ENCODE assay signal across 16 cellular contexts in the genomic region with DNA sequence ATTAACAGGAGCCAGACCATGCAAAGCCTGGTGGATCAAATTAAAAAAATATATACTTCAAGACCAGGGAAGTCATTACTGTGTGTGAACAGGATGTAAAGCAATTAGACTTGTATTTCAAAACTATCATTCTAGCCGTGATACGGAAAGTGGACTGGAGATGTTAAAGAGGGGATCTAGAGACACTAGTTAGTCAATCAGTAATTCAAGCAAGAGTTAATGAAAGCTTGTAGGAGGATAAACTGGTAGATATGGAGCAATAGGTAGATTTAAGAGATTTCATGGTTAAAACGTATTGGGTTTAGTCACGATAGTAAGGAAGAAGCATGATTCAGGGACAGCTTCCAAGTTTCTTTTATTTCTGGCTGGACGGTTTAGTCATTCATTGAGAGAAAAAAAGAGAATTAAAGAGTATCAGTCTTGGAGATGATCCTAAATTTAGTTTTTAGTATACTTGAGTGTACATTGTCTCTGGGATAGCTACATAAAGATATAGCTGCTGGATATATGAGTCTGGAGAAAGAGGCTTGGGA. TPM values are rescaled to one million over a fixed set of nuclear protein-coding genes. Genes with fewer than 3 reads are reported as not detected.
DNase-seq lines count a peak whose midpoint lies in the region; ATAC-seq and TF ChIP-seq lines count a peak whose summit lies in the region.
"Had no signal": no experiment of that assay in that cellular context is flagged by ENCODE, and none has a peak within 500 bp of the region (broad histone marks: within the 10 kb centered on the region; RNA-seq: fewer than 3 reads in every experiment).

No MANE protein-coding gene starts in this region.

- H3K4me3 Mint-ChIP-seq in activated T-cell treated with anti-CD3 and anti-CD28 coated beads, Interleukin-2, amount 50 U/mL, for 24 hours = peak overlapping the region; percentile 0
- H3K4me3 Mint-ChIP-seq in HFFc6 (peak overlapping the region; percentile 99), progenitor cell of endocrine pancreas (ENCODE audit: low read depth) (no peak overlapping the region)
- H3K4me3 Mint-ChIP-seq in activated naive CD8-positive, alpha-beta T cell treated with anti-CD3 and anti-CD28 coated beads, Interleukin-2, amount 50 U/mL, for 24 hours = peak overlapping the region; percentile 41

- peak overlapping the region; percentile 71 for H3K27ac Mint-ChIP-seq in activated T-cell treated with anti-CD3 and anti-CD28 coated beads, Interleukin-2, amount 50 U/mL, for 24 hours
- peak overlapping the region; percentile 88 for H3K27ac Mint-ChIP-seq in HFFc6
- peak overlapping the region; percentile 11 for H3K27ac Mint-ChIP-seq in activated naive CD8-positive, alpha-beta T cell treated with anti-CD3 and anti-CD28 coated beads, Interleukin-2, amount 50 U/mL, for 24 hours
- peak overlapping the region; percentile 17 for H3K27ac Mint-ChIP-seq in progenitor cell of endocrine pancreas

- TF ChIP-seq CTCF in HFFc6 (IDR thresholded peaks at IDR 0.05) (no peak), progenitor cell of endocrine pancreas (IDR thresholded peaks at IDR 0.05; ENCODE audit: unreplicated experiment) (no peak)

- H3K4me1 Mint-ChIP-seq in activated T-cell treated with anti-CD3 and anti-CD28 coated beads, Interleukin-2, amount 50 U/mL, for 24 hours (ENCODE audit: low read depth) = peaks cover 44% of the 10 kb centered on the region
- peaks cover 65% of the 10 kb centered on the region for H3K4me1 Mint-ChIP-seq in HFFc6 (ENCODE audit: low read depth)
- H3K4me1 Mint-ChIP-seq in activated naive CD8-positive, alpha-beta T cell treated with anti-CD3 and anti-CD28 coated beads, Interleukin-2, amount 50 U/mL, for 24 hours = peaks cover 37% of the 10 kb centered on the region
- peaks cover 27% of the 10 kb centered on the region for H3K4me1 Mint-ChIP-seq in progenitor cell of endocrine pancreas (ENCODE audit: low read depth)

- ATAC-seq in activated naive CD8-positive, alpha-beta T cell treated with anti-CD3 and anti-CD28 coated beads, Interleukin-2, amount 50 U/mL, for 24 hours = no peak
- ATAC-seq in HG03354 (IDR thresholded peaks at IDR 0.05; ENCODE audit: poor library complexity, severe bottlenecking, unreplicated experiment) (no peak), GM18511 (IDR thresholded peaks at IDR 0.05; ENCODE audit: unreplicated experiment) (no peak)
- ATAC-seq: body of pancreas, gastrocnemius medialis, K562, Right ventricle myocardium inferior had no signal

- no peaks in the 10 kb centered on the region for H3K9me3 Mint-ChIP-seq in activated T-cell treated with anti-CD3 and anti-CD28 coated beads, Interleukin-2, amount 50 U/mL, for 24 hours
- H3K9me3 Mint-ChIP-seq in HFFc6 (no peaks in the 10 kb centered on the region), progenitor cell of endocrine pancreas (ENCODE audit: low read depth) (no peaks in the 10 kb centered on the region)
- no peaks in the 10 kb centered on the region for H3K9me3 Mint-ChIP-seq in activated naive CD8-positive, alpha-beta T cell treated with anti-CD3 and anti-CD28 coated beads, Interleukin-2, amount 50 U/mL, for 24 hours

- H3K36me3 Mint-ChIP-seq in activated T-cell treated with anti-CD3 and anti-CD28 coated beads, Interleukin-2, amount 50 U/mL, for 24 hours (ENCODE audit: low read depth) = peaks cover 92% of the 10 kb centered on the region
- H3K36me3 Mint-ChIP-seq in HFFc6 (ENCODE audit: low read depth) (peaks cover 29% of the 10 kb centered on the region; the same call in 1 of the 2 replicates), progenitor cell of endocrine pancreas (ENCODE audit: insufficient read depth) (peaks cover 3% of the 10 kb centered on the region)
- H3K36me3 Mint-ChIP-seq in activated naive CD8-positive, alpha-beta T cell treated with anti-CD3 and anti-CD28 coated beads, Interleukin-2, amount 50 U/mL, for 24 hours (ENCODE audit: low read depth) = peaks cover 67% of the 10 kb centered on the region

- DNase-seq in activated T-cell treated with anti-CD3 and anti-CD28 coated beads, Interleukin-2, amount 50 U/mL, for 24 hours = no peak
- DNase-seq in activated T-cell treated with anti-CD3 and anti-CD28 coated beads, Interleukin-2, amount 50 U/mL, for 1 hour = no peak
- DNase-seq in HFFc6 = no peak
- no peak for DNase-seq in activated naive CD8-positive, alpha-beta T cell treated with anti-CD3 and anti-CD28 coated beads, Interleukin-2, amount 50 U/mL, for 24 hours
- DNase-seq in progenitor cell of endocrine pancreas (ENCODE audit: low spot score, unreplicated experiment) = no peak
- no peak for DNase-seq in stimulated activated CD4-positive, alpha-beta T cell treated with anti-CD3 and anti-CD28 coated beads, Interleukin-2, amount 100 ng/mL, for 48 hours
- DNase-seq: body of pancreas; DMS53; effector CD4-positive, alpha-beta T cell; gastrocnemius medialis; NCI-H146; trophoblast cell had no signal

- no peaks in the 10 kb centered on the region for H3K27me3 Mint-ChIP-seq in activated T-cell treated with anti-CD3 and anti-CD28 coated beads, Interleukin-2, amount 50 U/mL, for 24 hours
- H3K27me3 Mint-ChIP-seq in HFFc6 (ENCODE audit: insufficient read depth) = no peaks in the 10 kb centered on the region; the same call in 1 of the 2 replicates
- peaks cover 4% of the 10 kb centered on the region for H3K27me3 Mint-ChIP-seq in activated naive CD8-positive, alpha-beta T cell treated with anti-CD3 and anti-CD28 coated beads, Interleukin-2, amount 50 U/mL, for 24 hours
- no peaks in the 10 kb centered on the region for H3K27me3 Mint-ChIP-seq in progenitor cell of endocrine pancreas

RNA-seq across cellular contexts. Expression of a gene that starts 3.9 kb away (rescaled TPM):
- total RNA-seq in HFFc6 (2021; fragmentation: NEBNext Ultra II Directional; extraction: Animal tissue kit (Norgen Biotek cat#: 25700)) = 10 to 100 TPM; 18.3 to 36.5 (median 31.6) TPM
- 28.1 and 32.5 TPM in 2 replicates for total RNA-seq in progenitor cell of endocrine pancreas

Comparison
In these comparisons a context has a peak if more than half of its experiments do, and no peak if none do; other contexts are left out.
1. H3K27ac Mint-ChIP-seq: peak in every context shown above with its lines; median percentile 88 in HFFc6; 71 in activated T-cell treated with anti-CD3 and anti-CD28 coated beads, Interleukin-2, amount 50 U/mL, for 24 hours; 17 in progenitor cell of endocrine pancreas; 11 in activated naive CD8-positive, alpha-beta T cell treated with anti-CD3 and anti-CD28 coated beads, Interleukin-2, amount 50 U/mL, for 24 hours.